Comparison of ENCODE assay signal across 29 cellular contexts in genomic region chr20:11281768-11282167, GRCh38.
"Had no signal": no experiment of that assay in that cellular context is flagged by ENCODE, and none has a peak within 500 bp of the region (broad histone marks: within the 10 kb centered on the region; RNA-seq: fewer than 3 reads in every experiment).

No MANE protein-coding gene starts in this region.

- H3K4me3 ChIP-seq: colonic mucosa, coronary artery, dorsolateral prefrontal cortex, esophagus muscularis mucosa, esophagus squamous epithelium, gastrocnemius medialis, gastroesophageal sphincter, heart left ventricle, heart right ventricle had no signal

- H3K9me3 ChIP-seq: colonic mucosa, esophagus muscularis mucosa, esophagus squamous epithelium, gastrocnemius medialis, gastroesophageal sphincter, heart left ventricle had no signal

- H3K27ac Mint-ChIP-seq: dendritic cell treated with granulocyte-macrophage colony-stimulating factor and Interleukin-4, amounts not matched to agents 40 ng/mL and 50 ng/mL, for 4 days; effector memory CD8-positive, alpha-beta T cell; endodermal cell had no signal

- ATAC-seq: effector memory CD8-positive, alpha-beta T cell; esophagus mucosa; foreskin keratinocyte; gastrocnemius medialis; gastroesophageal sphincter; heart left ventricle; heart right ventricle had no signal

- H3K4me1 Mint-ChIP-seq: endodermal cell had no signal

- H3K27me3 Mint-ChIP-seq: dendritic cell treated with granulocyte-macrophage colony-stimulating factor and Interleukin-4, amounts not matched to agents 40 ng/mL and 50 ng/mL, for 4 days had no signal

- H3K4me1 ChIP-seq: colonic mucosa, esophagus muscularis mucosa, esophagus squamous epithelium, foreskin keratinocyte, gastrocnemius medialis, gastroesophageal sphincter, heart left ventricle, heart right ventricle had no signal

- H3K36me3 ChIP-seq: colonic mucosa, esophagus muscularis mucosa, esophagus squamous epithelium, gastrocnemius medialis, gastroesophageal sphincter, heart left ventricle, heart right ventricle had no signal

- H3K9me3 Mint-ChIP-seq: dendritic cell treated with granulocyte-macrophage colony-stimulating factor and Interleukin-4, amounts not matched to agents 40 ng/mL and 50 ng/mL, for 4 days had no signal

- H3K27ac ChIP-seq: colonic mucosa, coronary artery, dorsolateral prefrontal cortex, epithelial cell of prostate, esophagus muscularis mucosa, esophagus squamous epithelium, foreskin keratinocyte, gastrocnemius medialis, gastroesophageal sphincter, heart left ventricle, heart right ventricle had no signal

- H3K27me3 ChIP-seq: colonic mucosa, esophagus squamous epithelium, foreskin keratinocyte, gastrocnemius medialis, gastroesophageal sphincter, heart left ventricle, heart right ventricle had no signal

- H3K4me3 Mint-ChIP-seq: dendritic cell treated with granulocyte-macrophage colony-stimulating factor and Interleukin-4, amounts not matched to agents 40 ng/mL and 50 ng/mL, for 4 days; effector memory CD8-positive, alpha-beta T cell; endodermal cell had no signal

- FAIRE-seq: colon, endometrium, endothelial cell of umbilical vein, frontal cortex had no signal

- DNase-seq: colonic mucosa; cortex of kidney; dermis blood vessel endothelial cell; dorsolateral prefrontal cortex; effector CD4-positive, alpha-beta T cell; effector CD8-positive, alpha-beta T cell; effector memory CD4-positive, alpha-beta T cell; effector memory CD8-positive, alpha-beta T cell; endodermal cell; erythroblast; esophagus squamous epithelium; foreskin fibroblast; foreskin keratinocyte; foreskin melanocyte; gastrocnemius medialis; glutamatergic neuron; head of caudate nucleus; heart left ventricle; heart right ventricle had no signal
